Comparison of ENCODE assay signal across 1 cellular context in genomic region chr1:43057567-43057966, GRCh38.
TF ChIP-seq lines count a peak whose summit lies in the region.

No MANE protein-coding gene starts in this region.

TF ChIP-seq in H1, 55 proteins besides CTCF, POLR2A, EP300 and RAD21:
- TF ChIP-seq CBX5 (IDR thresholded peaks at IDR 0.05; ENCODE audit: low read depth, low read length) (no peak), MAFK (IDR thresholded peaks at IDR 0.05; ENCODE audit: low read depth, low read length) (no peak), CEBPB (IDR thresholded peaks at IDR 0.05; ENCODE audit: low read depth, low read length) (no peak), TAF7 (optimal IDR thresholded peaks at IDR 0.05; ENCODE audit: borderline replicate concordance, low read depth, low read length) (no peak), HDAC2 (IDR thresholded peaks at IDR 0.05; ENCODE audit: borderline replicate concordance in 1 of 2, low read depth in 2 of 2, low read length in 2 of 2) (no peak), TEAD4 (IDR thresholded peaks at IDR 0.05; ENCODE audit: low read depth, low read length) (no peak)
